12 cellular contexts compared by ENCODE assay signal in genomic region chr7:2572101-2572842, GRCh38. TPM values are rescaled to one million over a fixed set of nuclear protein-coding genes. Genes with fewer than 3 reads are reported as not detected.
DNase-seq lines count a peak whose midpoint lies in the region; ATAC-seq, FAIRE-seq and TF ChIP-seq lines count a peak whose summit lies in the region.
"Had no signal": no experiment of that assay in that cellular context is flagged by ENCODE, and none has a peak within 500 bp of the region (broad histone marks: within the 10 kb centered on the region; RNA-seq: fewer than 3 reads in every experiment).

No MANE protein-coding gene starts in this region.

- peak; percentile 63 for ATAC-seq in esophagus mucosa

- no peak overlapping the region for H3K4me3 ChIP-seq in HAP-1
- H3K4me3 ChIP-seq: left ventricle myocardium inferior, prostate gland, SJSA1 had no signal

- no peaks in the 10 kb centered on the region for H3K27me3 ChIP-seq in HAP-1 (ENCODE audit: low read depth)
- H3K27me3 ChIP-seq: SJSA1 had no signal

- no peaks in the 10 kb centered on the region for H3K9me3 ChIP-seq in HAP-1
- H3K9me3 ChIP-seq: left ventricle myocardium inferior, prostate gland, SJSA1 had no signal

- no peaks in the 10 kb centered on the region for H3K4me1 ChIP-seq in HAP-1
- H3K4me1 ChIP-seq: prostate gland had no signal

- FAIRE-seq in RCC 7860 (lab: Jason Lieb, UNC) = peak; percentile 88

- TF ChIP-seq CTCF in GM13976 (IDR thresholded peaks at IDR 0.05; ENCODE audit: borderline replicate concordance, control extremely low read depth, extremely low read depth, insufficient read depth, missing control alignments) = no peak

- H3K36me3 ChIP-seq in HAP-1 (replicated peaks) = no peaks in the 10 kb centered on the region
- H3K36me3 ChIP-seq: SJSA1 had no signal

- in situ Hi-C loops in HAP-1 (cut with MboI; ENCODE audit: low sequenced_read_pairs) (no loop called here), GM13976 (cut with MboI; ENCODE audit: low sequenced_read_pairs, unreplicated experiment) (no loop called here)

- DNase-seq in activated CD4-positive, alpha-beta T cell treated with anti-CD3 and anti-CD28 coated beads, Interleukin-2, amount 50 U/mL, for 48 hours = peak; percentile 18 to 21
- no peak for DNase-seq in activated CD4-positive, alpha-beta T cell treated with anti-CD3 and anti-CD28 coated beads, Interleukin-2, amount 50 U/mL, for 1 hour
- DNase-seq in RCC 7860 (ENCODE audit: low spot score) (peak; percentile 67), renal cortical epithelial cell (ENCODE audit: low read depth) (peak; percentile 44), HAP-1 (ENCODE audit: low spot score in 2 of 2) (no peak), GM13976 (ENCODE audit: low spot score) (no peak)
- no peak for DNase-seq in activated naive CD4-positive, alpha-beta T cell treated with anti-CD3 and anti-CD28 coated beads, Interleukin-2, amount 50 U/mL, for 16 hours
- DNase-seq: left ventricle myocardium inferior, NCI-H510A had no signal

RNA-seq across cellular contexts. Expression of gene IQCE, which starts 13.5 kb away (rescaled TPM):
- 7.5 TPM for total RNA-seq in esophagus mucosa
- total RNA-seq in renal cortical epithelial cell = 11.1 and 25.8 TPM in 2 replicates

RNA-seq across cellular contexts. Expression of gene BRAT1, which starts 16.9 kb away (rescaled TPM):
- total RNA-seq in esophagus mucosa (11.9 TPM), renal cortical epithelial cell (24.5 and 26.4 TPM in 2 replicates)

RNA-seq across cellular contexts. Expression of gene LFNG, which starts 52.7 kb away (rescaled TPM):
- total RNA-seq in esophagus mucosa (5.7 TPM), renal cortical epithelial cell (79.8 and 84.0 TPM in 2 replicates)

RNA-seq across cellular contexts. Expression of gene TTYH3, which starts 59.5 kb away (rescaled TPM):
- total RNA-seq in esophagus mucosa = 11.7 TPM
- 52.4 and 163 TPM in 2 replicates for total RNA-seq in renal cortical epithelial cell

Comparison
In these comparisons a context has a peak if more than half of its experiments do, and no peak if none do; other contexts are left out.
1. DNase-seq: peak in activated CD4-positive, alpha-beta T cell treated with anti-CD3 and anti-CD28 coated beads, Interleukin-2, amount 50 U/mL, for 48 hours (2 of 2), RCC 7860 (single experiment) and renal cortical epithelial cell (single experiment); none in activated CD4-positive, alpha-beta T cell treated with anti-CD3 and anti-CD28 coated beads, Interleukin-2, amount 50 U/mL, for 1 hour (single experiment), HAP-1 (0 of 2), GM13976 (single experiment) and activated naive CD4-positive, alpha-beta T cell treated with anti-CD3 and anti-CD28 coated beads, Interleukin-2, amount 50 U/mL, for 16 hours (single experiment).
2. RNA of gene LFNG, which starts 52.7 kb away (total RNA-seq): 79.8 to 84.0 TPM in renal cortical epithelial cell; 5.7 TPM in esophagus mucosa (single experiment); every median in the first group is over 10 times any median in the second.